Comparison of ENCODE assay signal across 2 cellular contexts in the genomic region with DNA sequence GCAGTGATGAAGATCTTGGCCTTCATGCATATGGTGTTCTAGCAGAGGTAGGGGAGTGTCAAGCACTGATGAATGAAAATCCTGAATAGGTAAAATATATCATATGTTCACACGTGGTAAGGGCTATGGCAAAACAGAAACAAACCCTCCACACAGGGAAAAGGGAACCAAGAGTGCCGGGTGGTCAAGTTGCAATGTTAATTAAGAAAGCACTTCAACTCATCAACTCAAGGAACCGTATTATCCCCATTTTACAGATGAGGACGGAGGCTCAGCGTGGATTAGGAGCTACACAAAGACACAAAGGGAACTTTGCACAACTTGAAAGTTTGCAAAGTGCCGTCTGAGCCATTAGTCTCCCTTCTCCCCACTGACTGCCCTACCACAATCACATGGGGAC.
A peak's percentile ranks its signal among the peaks of the same experiment; 100 is the strongest.
TF ChIP-seq lines count a peak whose summit lies in the region.

No MANE protein-coding gene starts in this region.

TF ChIP-seq in HepG2, 621 proteins besides CTCF, POLR2A, EP300 and RAD21:
- TF ChIP-seq ZNF629 (CRISPR knock-in tag; conservative IDR thresholded peaks at IDR 0.05) = peak; percentile 66
- no peak for TF ChIP-seq ZNF317 (CRISPR knock-in tag; IDR thresholded peaks at IDR 0.05)

TF ChIP-seq in GM12878, 131 proteins besides CTCF, POLR2A, EP300 and RAD21:
- TF ChIP-seq, protein P1, sequence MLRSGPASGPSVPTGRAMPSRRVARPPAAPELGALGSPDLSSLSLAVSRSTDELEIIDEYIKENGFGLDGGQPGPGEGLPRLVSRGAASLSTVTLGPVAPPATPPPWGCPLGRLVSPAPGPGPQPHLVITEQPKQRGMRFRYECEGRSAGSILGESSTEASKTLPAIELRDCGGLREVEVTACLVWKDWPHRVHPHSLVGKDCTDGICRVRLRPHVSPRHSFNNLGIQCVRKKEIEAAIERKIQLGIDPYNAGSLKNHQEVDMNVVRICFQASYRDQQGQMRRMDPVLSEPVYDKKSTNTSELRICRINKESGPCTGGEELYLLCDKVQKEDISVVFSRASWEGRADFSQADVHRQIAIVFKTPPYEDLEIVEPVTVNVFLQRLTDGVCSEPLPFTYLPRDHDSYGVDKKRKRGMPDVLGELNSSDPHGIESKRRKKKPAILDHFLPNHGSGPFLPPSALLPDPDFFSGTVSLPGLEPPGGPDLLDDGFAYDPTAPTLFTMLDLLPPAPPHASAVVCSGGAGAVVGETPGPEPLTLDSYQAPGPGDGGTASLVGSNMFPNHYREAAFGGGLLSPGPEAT (IDR thresholded peaks at IDR 0.05; ENCODE audit: low read depth) = no peak
- TF ChIP-seq RAD51 (IDR thresholded peaks at IDR 0.05) (peak; percentile 26; the same call in 1 of the 2 replicates), MEF2A (IDR thresholded peaks at IDR 0.05; ENCODE audit: insufficient read depth, low read depth, low read length) (no peak), ZNF217 (IDR thresholded peaks at IDR 0.05) (no peak), ESRRA (IDR thresholded peaks at IDR 0.05; ENCODE audit: low read length) (no peak), IKZF2 (IDR thresholded peaks at IDR 0.05) (peak; percentile 43 to 53; a peak in 2 of 4 replicates), CEBPB (IDR thresholded peaks at IDR 0.05; ENCODE audit: borderline replicate concordance in 1 of 2, low read depth in 2 of 2, low read length in 2 of 2) (no peak), GABPA (IDR thresholded peaks at IDR 0.05; ENCODE audit: low read depth) (no peak), TARDBP (IDR thresholded peaks at IDR 0.05; ENCODE audit: borderline replicate concordance) (no peak), CREB1 (IDR thresholded peaks at IDR 0.05; ENCODE audit: low read depth) (no peak), MEF2B (IDR thresholded peaks at IDR 0.05; ENCODE audit: partially characterized antibody, poor library complexity, severe bottlenecking) (peak; percentile 42), MTA2 (IDR thresholded peaks at IDR 0.05; ENCODE audit: low read depth) (peak; percentile 88; the same call in 1 of the 2 replicates), NBN (IDR thresholded peaks at IDR 0.05) (0 out of 2 replicates have a peak, but pooled peaks have one; percentile 36), IKZF1 (conservative IDR thresholded peaks at IDR 0.05) (peak; percentile 31; the same call in 1 of the 2 replicates), FOS (IDR thresholded peaks at IDR 0.05; ENCODE audit: borderline replicate concordance, extremely low read depth, insufficient read length) (no peak), MXI1 (IDR thresholded peaks at IDR 0.05; ENCODE audit: low read depth, low read length) (no peak), DPF2 (IDR thresholded peaks at IDR 0.05) (no peak), NFXL1 (IDR thresholded peaks at IDR 0.05; ENCODE audit: borderline replicate concordance) (no peak), RFX5 (IDR thresholded peaks at IDR 0.05; ENCODE audit: low read depth, low read length) (no peak), ZNF24 (IDR thresholded peaks at IDR 0.05) (0 out of 2 replicates have a peak, but pooled peaks have one; percentile 6)
- TF ChIP-seq, protein P2, sequence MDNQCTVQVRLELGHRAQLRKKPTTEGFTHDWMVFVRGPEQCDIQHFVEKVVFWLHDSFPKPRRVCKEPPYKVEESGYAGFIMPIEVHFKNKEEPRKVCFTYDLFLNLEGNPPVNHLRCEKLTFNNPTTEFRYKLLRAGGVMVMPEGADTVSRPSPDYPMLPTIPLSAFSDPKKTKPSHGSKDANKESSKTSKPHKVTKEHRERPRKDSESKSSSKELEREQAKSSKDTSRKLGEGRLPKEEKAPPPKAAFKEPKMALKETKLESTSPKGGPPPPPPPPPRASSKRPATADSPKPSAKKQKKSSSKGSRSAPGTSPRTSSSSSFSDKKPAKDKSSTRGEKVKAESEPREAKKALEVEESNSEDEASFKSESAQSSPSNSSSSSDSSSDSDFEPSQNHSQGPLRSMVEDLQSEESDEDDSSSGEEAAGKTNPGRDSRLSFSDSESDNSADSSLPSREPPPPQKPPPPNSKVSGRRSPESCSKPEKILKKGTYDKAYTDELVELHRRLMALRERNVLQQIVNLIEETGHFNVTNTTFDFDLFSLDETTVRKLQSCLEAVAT (IDR thresholded peaks at IDR 0.05) = no peak
- TF ChIP-seq, protein P3, sequence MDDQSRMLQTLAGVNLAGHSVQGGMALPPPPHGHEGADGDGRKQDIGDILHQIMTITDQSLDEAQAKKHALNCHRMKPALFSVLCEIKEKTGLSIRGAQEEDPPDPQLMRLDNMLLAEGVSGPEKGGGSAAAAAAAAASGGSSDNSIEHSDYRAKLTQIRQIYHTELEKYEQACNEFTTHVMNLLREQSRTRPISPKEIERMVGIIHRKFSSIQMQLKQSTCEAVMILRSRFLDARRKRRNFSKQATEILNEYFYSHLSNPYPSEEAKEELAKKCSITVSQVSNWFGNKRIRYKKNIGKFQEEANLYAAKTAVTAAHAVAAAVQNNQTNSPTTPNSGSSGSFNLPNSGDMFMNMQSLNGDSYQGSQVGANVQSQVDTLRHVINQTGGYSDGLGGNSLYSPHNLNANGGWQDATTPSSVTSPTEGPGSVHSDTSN (IDR thresholded peaks at IDR 0.05; ENCODE audit: insufficient replicate concordance, low read depth, low read length) = no peak
- TF ChIP-seq, protein P4, sequence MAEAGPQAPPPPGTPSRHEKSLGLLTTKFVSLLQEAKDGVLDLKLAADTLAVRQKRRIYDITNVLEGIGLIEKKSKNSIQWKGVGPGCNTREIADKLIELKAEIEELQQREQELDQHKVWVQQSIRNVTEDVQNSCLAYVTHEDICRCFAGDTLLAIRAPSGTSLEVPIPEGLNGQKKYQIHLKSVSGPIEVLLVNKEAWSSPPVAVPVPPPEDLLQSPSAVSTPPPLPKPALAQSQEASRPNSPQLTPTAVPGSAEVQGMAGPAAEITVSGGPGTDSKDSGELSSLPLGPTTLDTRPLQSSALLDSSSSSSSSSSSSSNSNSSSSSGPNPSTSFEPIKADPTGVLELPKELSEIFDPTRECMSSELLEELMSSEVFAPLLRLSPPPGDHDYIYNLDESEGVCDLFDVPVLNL (IDR thresholded peaks at IDR 0.05; ENCODE audit: low read depth, low read length) = no peak
